Comparison of ENCODE assay signal across 2 cellular contexts in the genomic region with DNA sequence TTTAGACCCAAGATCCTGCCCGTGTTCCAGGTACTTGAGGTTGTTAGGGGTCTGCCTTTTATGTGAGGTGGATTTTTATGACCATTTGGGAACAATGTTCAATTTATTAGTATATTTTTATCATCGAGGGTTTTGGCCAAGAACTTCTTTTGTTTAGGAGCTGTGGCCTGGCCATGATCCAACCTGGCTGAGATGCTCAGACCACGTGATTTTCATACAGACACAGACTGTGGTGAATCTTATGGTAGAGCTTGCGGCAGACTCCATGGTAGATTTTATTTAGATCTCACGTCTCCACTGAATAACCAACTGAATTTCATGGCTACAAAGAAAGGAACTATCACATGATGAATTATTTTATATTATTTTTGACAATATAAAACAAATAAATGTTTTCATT.
TF ChIP-seq lines count a peak whose summit lies in the region.

No MANE protein-coding gene starts in this region.

TF ChIP-seq in GM23338, 12 proteins besides CTCF, POLR2A, EP300 and RAD21:
- TF ChIP-seq STAT1 (IDR thresholded peaks at IDR 0.05; ENCODE audit: unreplicated experiment) (no peak), CREB1 (CRISPR knock-in tag; IDR thresholded peaks at IDR 0.05; ENCODE audit: low read depth) (no peak), JUNB (IDR thresholded peaks at IDR 0.05; ENCODE audit: unreplicated experiment) (no peak), EZH2 (IDR thresholded peaks at IDR 0.05; ENCODE audit: low read depth, unreplicated experiment) (no peak), ZNF331 (CRISPR knock-in tag; IDR thresholded peaks at IDR 0.05; ENCODE audit: low read depth) (no peak)

TF ChIP-seq in endothelial cell of umbilical vein, 7 proteins besides CTCF, POLR2A, EP300 and RAD21:
- TF ChIP-seq FOS (IDR thresholded peaks at IDR 0.05; ENCODE audit: borderline replicate concordance, insufficient read depth, low read length) = no peak
- TF ChIP-seq, protein P1, sequence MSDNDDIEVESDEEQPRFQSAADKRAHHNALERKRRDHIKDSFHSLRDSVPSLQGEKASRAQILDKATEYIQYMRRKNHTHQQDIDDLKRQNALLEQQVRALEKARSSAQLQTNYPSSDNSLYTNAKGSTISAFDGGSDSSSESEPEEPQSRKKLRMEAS (IDR thresholded peaks at IDR 0.05; ENCODE audit: insufficient read depth, insufficient read length) = no peak
TF ChIP-seq in endothelial cell of umbilical vein: peak in this region for 0.
